ENCODE assay signal across 1 cellular context in genomic region chr5:93162201-93162654, GRCh38.
TF ChIP-seq lines count a peak whose summit lies in the region.

No MANE protein-coding gene starts in this region.

TF ChIP-seq in WTC11, 78 proteins besides CTCF, POLR2A, EP300 and RAD21 (continued from another document):
- TF ChIP-seq ZNF317 (CRISPR knock-in tag; IDR thresholded peaks at IDR 0.05; ENCODE audit: borderline replicate concordance, low read depth) (no peak), NR2C2 (CRISPR knock-in tag; IDR thresholded peaks at IDR 0.05) (no peak), NR3C1 (CRISPR knock-in tag; conservative IDR thresholded peaks at IDR 0.05; ENCODE audit: low read depth) (no peak), ETV6 (CRISPR knock-in tag; IDR thresholded peaks at IDR 0.05) (no peak), ZNF512 (CRISPR knock-in tag; IDR thresholded peaks at IDR 0.05; ENCODE audit: borderline replicate concordance) (no peak), E2F5 (CRISPR knock-in tag; IDR thresholded peaks at IDR 0.05) (no peak), FOXJ3 (CRISPR knock-in tag; IDR thresholded peaks at IDR 0.05; ENCODE audit: borderline replicate concordance) (no peak)
TF ChIP-seq in WTC11: peak in this region for 0.
